20 cellular contexts compared by ENCODE assay signal in the genomic region with DNA sequence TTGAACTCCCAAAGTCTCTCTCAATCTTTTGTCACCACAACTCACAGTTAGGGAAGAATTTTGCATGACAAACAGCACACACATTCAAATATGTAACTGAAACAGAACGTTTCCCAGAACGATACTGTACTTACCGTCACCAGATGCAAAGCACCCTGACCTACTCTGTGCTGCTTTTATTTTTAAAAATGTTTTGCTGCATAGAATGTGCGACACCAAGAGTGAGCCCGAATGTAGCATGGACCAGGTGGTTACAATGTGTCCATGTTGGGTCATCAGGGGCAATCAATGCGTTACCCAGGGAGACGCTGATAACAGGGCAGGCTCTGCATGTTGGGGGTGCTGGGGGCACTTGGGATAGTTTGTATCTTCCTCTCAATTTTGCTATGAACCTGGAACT. TPM values are rescaled to one million over a fixed set of nuclear protein-coding genes. Genes with fewer than 3 reads are reported as not detected.
DNase-seq lines count a peak whose midpoint lies in the region; ATAC-seq, FAIRE-seq and TF ChIP-seq lines count a peak whose summit lies in the region.
"Had no signal": no experiment of that assay in that cellular context is flagged by ENCODE, and none has a peak within 500 bp of the region (broad histone marks: within the 10 kb centered on the region; RNA-seq: fewer than 3 reads in every experiment).

No MANE protein-coding gene starts in this region.

- no peak overlapping the region for H3K4me3 Mint-ChIP-seq in activated B cell treated with CpG ODN at 0.5 μM for 24 hours
- H3K4me3 Mint-ChIP-seq: CD4-positive, alpha-beta memory T cell; naive thymus-derived CD4-positive, alpha-beta T cell; WTC11 had no signal

- no peaks in the 10 kb centered on the region for H3K36me3 Mint-ChIP-seq in activated B cell treated with CpG ODN at 0.5 μM for 24 hours (ENCODE audit: low read depth)
- H3K36me3 Mint-ChIP-seq: CD4-positive, alpha-beta memory T cell; naive thymus-derived CD4-positive, alpha-beta T cell; WTC11 had no signal

- DNase-seq in GM12892 (ENCODE audit: insufficient read length), result no peak
- DNase-seq in activated B cell treated with CpG ODN at 0.5 μM for 24 hours, result no peak
- no peak for DNase-seq in central memory CD4-positive, alpha-beta T cell
- DNase-seq in mesenteric fat pad (ENCODE audit: low spot score), result no peak
- no peak for DNase-seq in NCI-H1694 (lab: John Stamatoyannopoulos, UW)
- DNase-seq: aorta; CD4-positive, alpha-beta memory T cell; DND-41; foreskin keratinocyte; H7; MG63; naive thymus-derived CD4-positive, alpha-beta T cell; NCI-H187 treated with DMSO at 0.1 percent for 48 hours; stimulated activated CD4-positive, alpha-beta T cell treated with anti-CD3 and anti-CD28 coated beads, Interleukin-12 subunit alpha, Interleukin-12 subunit beta, amount 100 ng/mL, for 4 hours; stimulated activated naive CD8-positive, alpha-beta T cell treated with anti-CD3 and anti-CD28 coated beads, Interleukin-15, Interleukin-2, amounts not matched to agents 100 U/mL and 50 U/mL, for 24 hours; SW 1271 had no signal

- FAIRE-seq in GM12892 (lab: Jason Lieb, UNC), result peak; percentile 94

- H3K4me1 Mint-ChIP-seq in activated B cell treated with CpG ODN at 0.5 μM for 24 hours, result peaks cover 5% of the 10 kb centered on the region
- H3K4me1 Mint-ChIP-seq: CD4-positive, alpha-beta memory T cell had no signal

- no peak overlapping the region for H3K27ac Mint-ChIP-seq in activated B cell treated with CpG ODN at 0.5 μM for 24 hours
- H3K27ac Mint-ChIP-seq: CD4-positive, alpha-beta memory T cell; naive thymus-derived CD4-positive, alpha-beta T cell; WTC11 had no signal

- no peak for TF ChIP-seq POLR2A in GM12892 (IDR thresholded peaks at IDR 0.05; ENCODE audit: low read depth, low read length)

- CTCF ChIA-PET in activated B cell treated with CpG ODN at 0.5 μM for 24 hours (lab: Charles Lee), result no interaction called here

- intact Hi-C loops in activated B cell treated with CpG ODN at 0.5 μM for 24 hours (cut with micrococcal nuclease), result no loop called here

- TF ChIP-seq CTCF in activated B cell treated with CpG ODN at 0.5 μM for 24 hours (IDR thresholded peaks at IDR 0.05), result no peak

- H3K27me3 Mint-ChIP-seq in activated B cell treated with CpG ODN at 0.5 μM for 24 hours, result peaks cover 14% of the 10 kb centered on the region

- ATAC-seq in GM21529 (IDR thresholded peaks at IDR 0.05; ENCODE audit: unreplicated experiment) (peak; percentile 83), HG03039 (IDR thresholded peaks at IDR 0.05; ENCODE audit: unreplicated experiment) (peak; percentile 76), activated B cell treated with CpG ODN at 0.5 μM for 24 hours (ENCODE audit: low read depth) (peak; percentile 25), HG03342 (IDR thresholded peaks at IDR 0.05; ENCODE audit: unreplicated experiment) (no peak)
- ATAC-seq: foreskin keratinocyte; naive thymus-derived CD4-positive, alpha-beta T cell; stimulated activated naive CD8-positive, alpha-beta T cell treated with anti-CD3 and anti-CD28 coated beads, Interleukin-15, Interleukin-2, amounts not matched to agents 100 U/mL and 50 U/mL, for 24 hours; WTC11 had no signal

- POLR2A ChIA-PET in activated B cell treated with CpG ODN at 0.5 μM for 24 hours (lab: Charles Lee), result interaction anchor here (1.4 kb wide), 1 partner anchor 14 kb away, joined by 4 read pairs; a partner anchor contains a TSS

- no peaks in the 10 kb centered on the region for H3K9me3 Mint-ChIP-seq in activated B cell treated with CpG ODN at 0.5 μM for 24 hours
- H3K9me3 Mint-ChIP-seq: WTC11 had no signal

RNA-seq across cellular contexts. Expression of a gene that starts 14.6 kb away (rescaled TPM):
- polyA plus RNA-seq in GM12892 (2012; ENCODE audit: missing spikeins), result 121 TPM
- total RNA-seq in activated B cell treated with CpG ODN at 0.5 μM for 24 hours (234 and 274 TPM in 2 replicates), mesenteric fat pad (267 TPM)
